10 cellular contexts compared by ENCODE assay signal in the genomic region with DNA sequence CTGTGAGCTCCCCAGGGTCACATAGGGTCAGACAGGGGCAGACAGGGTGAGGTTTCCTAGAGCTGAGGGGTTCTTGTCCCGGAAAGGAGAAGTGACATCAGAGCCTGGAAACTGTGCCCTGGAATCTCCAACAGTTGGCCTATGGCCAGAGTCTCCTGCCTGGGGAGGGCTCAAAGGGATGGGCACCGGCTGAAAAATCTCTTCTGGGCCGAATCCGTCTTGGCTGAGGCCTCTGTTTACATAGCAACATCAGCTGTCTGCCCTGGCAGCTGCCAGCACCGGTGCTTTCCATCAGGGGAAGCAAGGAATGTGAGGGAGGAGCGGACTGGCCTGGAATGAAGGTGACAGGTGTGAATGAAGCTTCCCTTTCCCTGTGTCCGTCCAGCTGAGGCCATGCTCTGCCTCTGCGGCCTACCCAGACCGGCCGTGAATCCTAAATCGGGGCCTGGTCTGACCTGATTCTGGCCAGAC. TPM values are rescaled to one million over a fixed set of nuclear protein-coding genes. Genes with fewer than 3 reads are reported as not detected.
DNase-seq lines count a peak whose midpoint lies in the region; ATAC-seq and TF ChIP-seq lines count a peak whose summit lies in the region.
"Had no signal": no experiment of that assay in that cellular context is flagged by ENCODE, and none has a peak within 500 bp of the region (broad histone marks: within the 10 kb centered on the region; RNA-seq: fewer than 3 reads in every experiment).

No MANE protein-coding gene starts in this region.

- no peaks in the 10 kb centered on the region for H3K9me3 Mint-ChIP-seq in neural crest cell

- H3K27me3 Mint-ChIP-seq in neural crest cell (ENCODE audit: low read depth) = no peaks in the 10 kb centered on the region

- no peak overlapping the region for H3K4me3 Mint-ChIP-seq in neural crest cell

- H3K9me3 ChIP-seq in esophagus muscularis mucosa = no peaks in the 10 kb centered on the region

- no peaks in the 10 kb centered on the region for H3K36me3 ChIP-seq in esophagus muscularis mucosa

- H3K4me1 ChIP-seq in esophagus muscularis mucosa = peaks cover 30 to 39% (median 36%) of the 10 kb centered on the region in 4 donors

- no peak for TF ChIP-seq POLR2A in esophagus muscularis mucosa (IDR thresholded peaks at IDR 0.05; ENCODE audit: low read depth)

- intact Hi-C loops in esophagus muscularis mucosa (cut with DNase I) = no loop called here

- peak overlapping the region; percentile 53 to 69 (median 65) for H3K27ac ChIP-seq in esophagus muscularis mucosa (replicated peaks in 1 of 4)

- TF ChIP-seq CTCF in esophagus muscularis mucosa (IDR thresholded peaks at IDR 0.05) = no peak
- TF ChIP-seq CTCF in neural crest cell (conservative IDR thresholded peaks at IDR 0.05) = no peak

- no peak for ATAC-seq in HG03175 (IDR thresholded peaks at IDR 0.05; ENCODE audit: unreplicated experiment)
- ATAC-seq in HG02763 (IDR thresholded peaks at IDR 0.05; ENCODE audit: unreplicated experiment) = no peak

- WGBS in esophagus muscularis mucosa = 24% methylated on average over 9 of the region's 11 CpGs

- peaks cover 9% of the 10 kb centered on the region for H3K36me3 Mint-ChIP-seq in neural crest cell (ENCODE audit: low read depth)

- H3K4me1 Mint-ChIP-seq in neural crest cell = peaks cover 8% of the 10 kb centered on the region

- H3K27me3 ChIP-seq in esophagus muscularis mucosa = no peaks in the 10 kb centered on the region

- no peak for TF ChIP-seq EP300 in esophagus muscularis mucosa (IDR thresholded peaks at IDR 0.05)

- H3K4me3 ChIP-seq in esophagus muscularis mucosa = no peak overlapping the region

- peak overlapping the region; percentile 43 for H3K27ac Mint-ChIP-seq in neural crest cell (ENCODE audit: unreplicated experiment)

- DNase-seq in DMS79 (lab: John Stamatoyannopoulos, UW) (peak; percentile 6), NCI-H2171 treated with DMSO at 0.1 percent for 48 hours (lab: John Stamatoyannopoulos, UW) (peak; percentile 81), esophagus muscularis mucosa (ENCODE audit: extremely low spot score) (no peak), neural crest cell (ENCODE audit: low read depth, low spot score) (no peak), germinal center (ENCODE audit: low spot score) (no peak)
- no peak for DNase-seq in activated CD4-positive, alpha-beta T cell treated with anti-CD3 and anti-CD28 coated beads for 1 hour
- DNase-seq: NCI-H2227 treated with DMSO at 0.1 percent for 48 hours, T1000 had no signal

RNA-seq across cellular contexts. Expression of gene VASH2, which starts 30.7 kb away (rescaled TPM):
- total RNA-seq in esophagus muscularis mucosa = 1 to 10 TPM; 1.9 to 8.3 (median 2.6) TPM
- 8.7 and 10.3 TPM in 2 replicates for total RNA-seq in neural crest cell

RNA-seq across cellular contexts. Expression of gene ANGEL2, which starts 34.6 kb away (rescaled TPM):
- total RNA-seq in esophagus muscularis mucosa (10 to 100 TPM; 24.4 to 46.1 (median 34.8) TPM), neural crest cell (49.0 and 53.6 TPM in 2 replicates)

Comparison
In these comparisons a context has a peak if more than half of its experiments do, and no peak if none do; other contexts are left out.
1. DNase-seq: peak in DMS79 (single experiment) and NCI-H2171 treated with DMSO at 0.1 percent for 48 hours (single experiment); none in esophagus muscularis mucosa (single experiment), neural crest cell (single experiment), germinal center (single experiment) and activated CD4-positive, alpha-beta T cell treated with anti-CD3 and anti-CD28 coated beads for 1 hour (single experiment).